In genomic region chr11:130726234-130726559, GRCh38 we compare ENCODE assay signal across 13 cellular contexts.
DNase-seq lines count a peak whose midpoint lies in the region; ATAC-seq, FAIRE-seq and TF ChIP-seq lines count a peak whose summit lies in the region.
"Had no signal": no experiment of that assay in that cellular context is flagged by ENCODE, and none has a peak within 500 bp of the region (broad histone marks: within the 10 kb centered on the region; RNA-seq: fewer than 3 reads in every experiment).

No MANE protein-coding gene starts in this region.

- 18 to 31% methylated on average over 7 of the region's 7 CpGs for WGBS in heart right ventricle, 2 donors

- no peak overlapping the region for H3K4me3 Mint-ChIP-seq in HFFc6
- H3K4me3 Mint-ChIP-seq: activated CD4-positive, alpha-beta T cell treated with anti-CD3 and anti-CD28 coated beads, Interleukin-2, amount 10 ng/mL, durations not matched to agents 7 days and 5 days; naive B cell had no signal

- peak overlapping the region; percentile 49 for H3K27ac Mint-ChIP-seq in HFFc6
- H3K27ac Mint-ChIP-seq: activated CD4-positive, alpha-beta T cell treated with anti-CD3 and anti-CD28 coated beads, Interleukin-2, amount 10 ng/mL, durations not matched to agents 7 days and 5 days; naive B cell had no signal

- peaks cover 19% of the 10 kb centered on the region for H3K9me3 Mint-ChIP-seq in HFFc6

- peaks cover 23% of the 10 kb centered on the region for H3K36me3 Mint-ChIP-seq in HFFc6 (ENCODE audit: low read depth)

- no peaks in the 10 kb centered on the region for H3K27me3 ChIP-seq in bronchial epithelial cell (ENCODE audit: control insufficient read depth, insufficient read depth, low read length)
- H3K27me3 ChIP-seq in heart right ventricle = no peaks in the 10 kb centered on the region
- H3K27me3 ChIP-seq in rectal smooth muscle tissue (ENCODE audit: control insufficient read depth, insufficient read depth, low read length) = no peaks in the 10 kb centered on the region
- H3K27me3 ChIP-seq in SJCRH30 = no peaks in the 10 kb centered on the region
- H3K27me3 ChIP-seq: BLaER1 treated with 17β-estradiol and CSF1 and Interleukin-3, amounts not matched to agents 10 nM and 100 nM had no signal

- DNase-seq in HFFc6 = no peak
- peak; percentile 49 for DNase-seq in bronchial epithelial cell (ENCODE audit: low read depth)
- peak; percentile 48 to 61 for DNase-seq in heart right ventricle
- no peak for DNase-seq in NCI-H2196 treated with DMSO at 0.1 percent for 48 hours (lab: John Stamatoyannopoulos, UW; ENCODE audit: unreplicated experiment)
- DNase-seq in NCI-H774 (lab: John Stamatoyannopoulos, UW) = no peak
- DNase-seq in SJCRH30 = no peak
- no peak for DNase-seq in coronary artery (ENCODE audit: low spot score)
- DNase-seq: activated CD4-positive, alpha-beta T cell treated with anti-CD3 and anti-CD28 coated beads, Interleukin-2, amount 10 ng/mL, durations not matched to agents 7 days and 5 days; activated naive CD4-positive, alpha-beta T cell treated with Interleukin-2 at 50 U/mL for 16 hours; dorsolateral prefrontal cortex; naive B cell had no signal

- TF ChIP-seq CTCF in HFFc6 (IDR thresholded peaks at IDR 0.05) = no peak
- TF ChIP-seq CTCF in bronchial epithelial cell (IDR thresholded peaks at IDR 0.05; ENCODE audit: insufficient read depth, low read length, severe bottlenecking) = no peak
- no peak for TF ChIP-seq CTCF in heart right ventricle (IDR thresholded peaks at IDR 0.05)
- TF ChIP-seq CTCF in coronary artery (IDR thresholded peaks at IDR 0.05) = no peak

- peaks cover 36% of the 10 kb centered on the region for H3K4me1 Mint-ChIP-seq in HFFc6 (ENCODE audit: low read depth)
- H3K4me1 Mint-ChIP-seq: activated CD4-positive, alpha-beta T cell treated with anti-CD3 and anti-CD28 coated beads, Interleukin-2, amount 10 ng/mL, durations not matched to agents 7 days and 5 days; naive B cell had no signal

- H3K27ac ChIP-seq in heart right ventricle (peak overlapping the region in 8 of 10 donors; percentile 23 to 81 (median 63)), rectal smooth muscle tissue (ENCODE audit: low read depth, low read length) (peak overlapping the region; percentile 23), SJCRH30 (no peak overlapping the region), coronary artery (no peak overlapping the region)
- H3K27ac ChIP-seq: BLaER1 treated with 17β-estradiol and CSF1 and Interleukin-3, amounts not matched to agents 10 nM and 100 nM; dorsolateral prefrontal cortex had no signal

- ATAC-seq in heart right ventricle = peak; percentile 83 to 95 (median 90)

- peaks cover 0 to 21% (median 12%) of the 10 kb centered on the region in 11 donors for H3K9me3 ChIP-seq in heart right ventricle
- peaks cover 5% of the 10 kb centered on the region; the same call in 1 of the 2 replicates for H3K9me3 ChIP-seq in SJCRH30 (replicated peaks)

- H3K4me1 ChIP-seq in heart right ventricle = peaks cover 10 to 42% (median 31%) of the 10 kb centered on the region in 9 donors
- H3K4me1 ChIP-seq in rectal smooth muscle tissue (ENCODE audit: control insufficient read depth, insufficient read depth, low read length) = peaks cover 10% of the 10 kb centered on the region
- H3K4me1 ChIP-seq in SJCRH30 = peaks cover 29% of the 10 kb centered on the region
- H3K4me1 ChIP-seq: BLaER1 treated with 17β-estradiol and CSF1 and Interleukin-3, amounts not matched to agents 10 nM and 100 nM had no signal

- intact Hi-C loops in heart right ventricle (cut with DNase I) = loop anchor here in 3 of 10 donors (5.0 to 10.0 kb wide), 2 partner anchors 49 to 99 kb away; no protein-coding TSS in a partner anchor

- H3K36me3 ChIP-seq in bronchial epithelial cell (ENCODE audit: control insufficient read depth, insufficient read depth, low read length) (no peaks in the 10 kb centered on the region), heart right ventricle (no peaks in the 10 kb centered on the region), rectal smooth muscle tissue (ENCODE audit: control insufficient read depth, insufficient read depth, low read length) (no peaks in the 10 kb centered on the region), SJCRH30 (no peaks in the 10 kb centered on the region; the same call in 1 of the 2 replicates)
- H3K36me3 ChIP-seq: BLaER1 treated with 17β-estradiol and CSF1 and Interleukin-3, amounts not matched to agents 10 nM and 100 nM had no signal

- H3K27me3 Mint-ChIP-seq in HFFc6 (ENCODE audit: insufficient read depth) = peaks cover 13% of the 10 kb centered on the region; the same call in 1 of the 2 replicates
- H3K27me3 Mint-ChIP-seq: activated CD4-positive, alpha-beta T cell treated with anti-CD3 and anti-CD28 coated beads, Interleukin-2, amount 10 ng/mL, durations not matched to agents 7 days and 5 days had no signal

- no peak overlapping the region for H3K4me3 ChIP-seq in bronchial epithelial cell (ENCODE audit: low read depth, low read length)
- no peak overlapping the region for H3K4me3 ChIP-seq in heart right ventricle
- no peak overlapping the region for H3K4me3 ChIP-seq in rectal smooth muscle tissue (ENCODE audit: low read length)
- no peak overlapping the region for H3K4me3 ChIP-seq in SJCRH30
- H3K4me3 ChIP-seq in coronary artery = no peak overlapping the region
- H3K4me3 ChIP-seq: BLaER1 treated with 17β-estradiol and CSF1 and Interleukin-3, amounts not matched to agents 10 nM and 100 nM; dorsolateral prefrontal cortex had no signal

- no peak for FAIRE-seq in bronchial epithelial cell (lab: Jason Lieb, UNC)

- H3K9ac ChIP-seq in rectal smooth muscle tissue (ENCODE audit: low read length) = no peak overlapping the region
- H3K9ac ChIP-seq: BLaER1 treated with 17β-estradiol and CSF1 and Interleukin-3, amounts not matched to agents 10 nM and 100 nM had no signal

Comparison
In these comparisons a context has a peak if more than half of its experiments do, and no peak if none do; other contexts are left out.
1. DNase-seq: peak in bronchial epithelial cell (single experiment) and heart right ventricle (2 of 2); none in HFFc6 (single experiment), NCI-H2196 treated with DMSO at 0.1 percent for 48 hours (single experiment), NCI-H774 (single experiment), SJCRH30 (0 of 2) and coronary artery (single experiment).
2. H3K27ac ChIP-seq: peak in heart right ventricle (8 of 10) and rectal smooth muscle tissue (single experiment); none in SJCRH30 (single experiment) and coronary artery (0 of 2).